In genomic region chrX:41084044-41084359, GRCh38 we compare ENCODE assay signal across 1 cellular context.
TF ChIP-seq lines count a peak whose summit lies in the region.

No MANE protein-coding gene starts in this region.

TF ChIP-seq in GM23338, 12 proteins besides CTCF, POLR2A, EP300 and RAD21 (continued from another document):
- TF ChIP-seq, protein P1, sequence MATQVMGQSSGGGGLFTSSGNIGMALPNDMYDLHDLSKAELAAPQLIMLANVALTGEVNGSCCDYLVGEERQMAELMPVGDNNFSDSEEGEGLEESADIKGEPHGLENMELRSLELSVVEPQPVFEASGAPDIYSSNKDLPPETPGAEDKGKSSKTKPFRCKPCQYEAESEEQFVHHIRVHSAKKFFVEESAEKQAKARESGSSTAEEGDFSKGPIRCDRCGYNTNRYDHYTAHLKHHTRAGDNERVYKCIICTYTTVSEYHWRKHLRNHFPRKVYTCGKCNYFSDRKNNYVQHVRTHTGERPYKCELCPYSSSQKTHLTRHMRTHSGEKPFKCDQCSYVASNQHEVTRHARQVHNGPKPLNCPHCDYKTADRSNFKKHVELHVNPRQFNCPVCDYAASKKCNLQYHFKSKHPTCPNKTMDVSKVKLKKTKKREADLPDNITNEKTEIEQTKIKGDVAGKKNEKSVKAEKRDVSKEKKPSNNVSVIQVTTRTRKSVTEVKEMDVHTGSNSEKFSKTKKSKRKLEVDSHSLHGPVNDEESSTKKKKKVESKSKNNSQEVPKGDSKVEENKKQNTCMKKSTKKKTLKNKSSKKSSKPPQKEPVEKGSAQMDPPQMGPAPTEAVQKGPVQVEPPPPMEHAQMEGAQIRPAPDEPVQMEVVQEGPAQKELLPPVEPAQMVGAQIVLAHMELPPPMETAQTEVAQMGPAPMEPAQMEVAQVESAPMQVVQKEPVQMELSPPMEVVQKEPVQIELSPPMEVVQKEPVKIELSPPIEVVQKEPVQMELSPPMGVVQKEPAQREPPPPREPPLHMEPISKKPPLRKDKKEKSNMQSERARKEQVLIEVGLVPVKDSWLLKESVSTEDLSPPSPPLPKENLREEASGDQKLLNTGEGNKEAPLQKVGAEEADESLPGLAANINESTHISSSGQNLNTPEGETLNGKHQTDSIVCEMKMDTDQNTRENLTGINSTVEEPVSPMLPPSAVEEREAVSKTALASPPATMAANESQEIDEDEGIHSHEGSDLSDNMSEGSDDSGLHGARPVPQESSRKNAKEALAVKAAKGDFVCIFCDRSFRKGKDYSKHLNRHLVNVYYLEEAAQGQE (IDR thresholded peaks at IDR 0.05; ENCODE audit: unreplicated experiment), result no peak
- TF ChIP-seq CREB1 (CRISPR knock-in tag; IDR thresholded peaks at IDR 0.05; ENCODE audit: low read depth) (no peak), JUNB (IDR thresholded peaks at IDR 0.05; ENCODE audit: unreplicated experiment) (no peak), EZH2phosphoT487 (IDR thresholded peaks at IDR 0.05; ENCODE audit: unreplicated experiment) (no peak), ETS1 (IDR thresholded peaks at IDR 0.05) (no peak), ZNF331 (CRISPR knock-in tag; IDR thresholded peaks at IDR 0.05; ENCODE audit: low read depth) (no peak)
